15 cellular contexts compared by ENCODE assay signal in the genomic region with DNA sequence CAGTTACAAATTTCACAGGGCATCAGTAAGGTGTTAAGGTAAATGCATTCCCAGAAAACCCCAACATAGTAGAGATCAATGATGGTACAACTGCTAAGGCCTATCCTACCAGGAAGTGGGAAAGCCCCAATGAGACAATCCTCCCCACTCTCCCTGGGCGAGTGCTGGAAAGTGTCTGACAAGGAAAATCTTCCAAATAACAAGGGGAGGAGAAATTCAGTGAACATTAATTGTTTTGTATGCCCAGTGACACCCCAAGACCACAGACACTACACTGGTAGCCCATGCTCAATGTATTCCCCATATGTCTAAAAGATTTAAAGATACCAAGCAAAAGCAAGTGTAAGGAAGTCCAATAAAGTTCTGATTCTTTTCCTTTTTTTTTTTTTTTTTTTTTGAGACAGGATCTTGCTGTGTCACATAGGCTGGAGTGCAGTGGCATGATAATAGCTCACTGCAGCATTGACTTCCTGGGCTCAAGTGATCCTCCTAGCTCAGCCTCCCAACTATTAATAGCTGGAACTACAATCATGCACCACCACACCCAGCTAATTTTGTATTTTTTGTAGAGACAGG. TPM values are rescaled to one million over a fixed set of nuclear protein-coding genes. Genes with fewer than 3 reads are reported as not detected.
A peak's percentile ranks its signal among the peaks of the same experiment; 100 is the strongest.
DNase-seq lines count a peak whose midpoint lies in the region; ATAC-seq and TF ChIP-seq lines count a peak whose summit lies in the region.
"Had no signal": no experiment of that assay in that cellular context is flagged by ENCODE, and none has a peak within 500 bp of the region (broad histone marks: within the 10 kb centered on the region; RNA-seq: fewer than 3 reads in every experiment).

No MANE protein-coding gene starts in this region.

- H3K27ac ChIP-seq in BLaER1 treated with 17β-estradiol and CSF1 and Interleukin-3, amounts not matched to agents 10 nM and 100 nM = peak overlapping the region in 9 of 11 experiments; percentile 35 to 63 (median 50); a peak in 16 of 22 replicates
- H3K27ac ChIP-seq in mesenchymal stem cell (ENCODE audit: low read length, poor library complexity, severe bottlenecking) (peak overlapping the region; percentile 54), tibial artery (no peak overlapping the region)
- H3K27ac ChIP-seq: right lobe of liver had no signal

- H3K36me3 ChIP-seq in BLaER1 treated with 17β-estradiol and CSF1 and Interleukin-3, amounts not matched to agents 10 nM and 100 nM = peaks cover 0 to 9% (median 0%) of the 10 kb centered on the region in 11 experiments; a peak in 1 of 22 replicates
- H3K36me3 ChIP-seq in mesenchymal stem cell (ENCODE audit: control insufficient read depth in 1 of 2, insufficient read depth in 2 of 2, low read depth in 1 of 2, low read length in 2 of 2) (peaks cover 0 to 11% of the 10 kb centered on the region in 2 experiments), tibial artery (no peaks in the 10 kb centered on the region)
- H3K36me3 ChIP-seq: right lobe of liver had no signal

- H3K4me3 Mint-ChIP-seq in activated T-helper 2 cell treated with anti-CD3 and anti-CD28 coated beads, Interferon-gamma antibody, Interleukin-2, Interleukin-4, amounts not matched to agents 10 μg/mL and 5 μg/mL and 100 μg/mL, durations not matched to agents 14 hours and 24 hours and 36 hours (ENCODE audit: low read depth) = no peak overlapping the region

- no peak overlapping the region for H2BK120ac ChIP-seq in mesenchymal stem cell (ENCODE audit: low read depth, low read length)

- H3K79me1 ChIP-seq in mesenchymal stem cell (replicated peaks; ENCODE audit: low read length, poor library complexity, severe bottlenecking) = peaks cover 8% of the 10 kb centered on the region

- H3K23ac ChIP-seq in mesenchymal stem cell (ENCODE audit: low read length in 2 of 2) = no peak overlapping the region

- H2BK15ac ChIP-seq in mesenchymal stem cell (ENCODE audit: low read depth, poor library complexity, severe bottlenecking) = no peak overlapping the region

- no peak overlapping the region for H3K18ac ChIP-seq in mesenchymal stem cell (ENCODE audit: low read depth in 1 of 2, low read length in 2 of 2)

- no peak overlapping the region for H2BK5ac ChIP-seq in mesenchymal stem cell (ENCODE audit: low read depth, low read length, poor library complexity, severe bottlenecking)

- H4K20me1 ChIP-seq in BLaER1 treated with 17β-estradiol and CSF1 and Interleukin-3, amounts not matched to agents 10 nM and 100 nM = no peaks in the 10 kb centered on the region

- H4K91ac ChIP-seq in mesenchymal stem cell (ENCODE audit: low read length) = no peak overlapping the region

- DNase-seq in GM12865 (ENCODE audit: low read depth) = no peak
- no peak for DNase-seq in activated T-helper 2 cell treated with anti-CD3 and anti-CD28 coated beads, Interferon-gamma antibody, Interleukin-2, Interleukin-4, amounts not matched to agents 10 μg/mL and 5 μg/mL and 100 μg/mL, durations not matched to agents 14 hours and 24 hours and 36 hours (ENCODE audit: low spot score)
- DNase-seq in mesenchymal stem cell = no peak
- DNase-seq in posterior cingulate gyrus = no peak
- DNase-seq in tibial artery = no peak
- DNase-seq: activated CD4-positive, alpha-beta T cell treated with anti-CD3 and anti-CD28 coated beads, Interleukin-2, amount 50 U/mL, for 1 hour; foreskin melanocyte; NCI-H1092; NCI-H2081 treated with DMSO at 0.1 percent for 48 hours; NCI-H524; right lobe of liver; substantia nigra; T1000 had no signal

- peak overlapping the region; percentile 71 for H2AK5ac ChIP-seq in mesenchymal stem cell (ENCODE audit: low read length, severe bottlenecking)

- peaks cover 22 to 32% (median 25%) of the 10 kb centered on the region in 10 experiments for H3K4me1 ChIP-seq in BLaER1 treated with 17β-estradiol and CSF1 and Interleukin-3, amounts not matched to agents 10 nM and 100 nM
- H3K4me1 ChIP-seq in mesenchymal stem cell (ENCODE audit: control insufficient read depth, insufficient read depth, low read depth, low read length) = peaks cover 7% of the 10 kb centered on the region
- H3K4me1 ChIP-seq in tibial artery = no peaks in the 10 kb centered on the region
- H3K4me1 ChIP-seq: right lobe of liver had no signal

- no peak overlapping the region for H3K14ac ChIP-seq in mesenchymal stem cell (ENCODE audit: low read length in 2 of 2)

- H3K9ac ChIP-seq in BLaER1 treated with 17β-estradiol and CSF1 and Interleukin-3, amounts not matched to agents 10 nM and 100 nM = peak overlapping the region in 2 of 11 experiments; percentile 24 to 34; a peak in 2 of 22 replicates
- H3K9ac ChIP-seq in mesenchymal stem cell (ENCODE audit: low read length) = no peak overlapping the region

- no peaks in the 10 kb centered on the region for H3K9me3 ChIP-seq in BLaER1 treated with 17β-estradiol and CSF1 and Interleukin-3, amounts not matched to agents 10 nM and 100 nM (replicated peaks in 1 of 11)
- H3K9me3 ChIP-seq in mesenchymal stem cell (ENCODE audit: control insufficient read depth, low read length) (peaks cover 11% of the 10 kb centered on the region), tibial artery (no peaks in the 10 kb centered on the region)
- H3K9me3 ChIP-seq: right lobe of liver had no signal

- no peaks in the 10 kb centered on the region for H3K27me3 ChIP-seq in BLaER1 treated with 17β-estradiol and CSF1 and Interleukin-3, amounts not matched to agents 10 nM and 100 nM
- H3K27me3 ChIP-seq in mesenchymal stem cell (ENCODE audit: control insufficient read depth in 1 of 2, insufficient read depth in 1 of 2, low read length in 2 of 2) (no peaks in the 10 kb centered on the region), tibial artery (no peaks in the 10 kb centered on the region)
- H3K27me3 ChIP-seq: right lobe of liver had no signal

- no peak overlapping the region for H2BK12ac ChIP-seq in mesenchymal stem cell (ENCODE audit: low read length in 2 of 2)

- no peak overlapping the region for H3K4ac ChIP-seq in mesenchymal stem cell (ENCODE audit: low read depth in 1 of 2, low read length in 2 of 2)

- WGBS in mesenchymal stem cell = no CpG with 5 or more reads among the region's 1 CpG

- H3K4me1 Mint-ChIP-seq in activated T-helper 2 cell treated with anti-CD3 and anti-CD28 coated beads, Interferon-gamma antibody, Interleukin-2, Interleukin-4, amounts not matched to agents 10 μg/mL and 5 μg/mL and 100 μg/mL, durations not matched to agents 14 hours and 24 hours and 36 hours (ENCODE audit: low read depth) = peaks cover 21% of the 10 kb centered on the region

- H3K36me3 Mint-ChIP-seq in activated T-helper 2 cell treated with anti-CD3 and anti-CD28 coated beads, Interferon-gamma antibody, Interleukin-2, Interleukin-4, amounts not matched to agents 10 μg/mL and 5 μg/mL and 100 μg/mL, durations not matched to agents 14 hours and 24 hours and 36 hours (ENCODE audit: low read depth) = peaks cover 3% of the 10 kb centered on the region

- no peak overlapping the region for H4K8ac ChIP-seq in mesenchymal stem cell (ENCODE audit: low read length)

- H3K9me3 Mint-ChIP-seq in activated T-helper 2 cell treated with anti-CD3 and anti-CD28 coated beads, Interferon-gamma antibody, Interleukin-2, Interleukin-4, amounts not matched to agents 10 μg/mL and 5 μg/mL and 100 μg/mL, durations not matched to agents 14 hours and 24 hours and 36 hours = no peaks in the 10 kb centered on the region

- peak overlapping the region; percentile 72 for H3K27ac Mint-ChIP-seq in activated T-helper 2 cell treated with anti-CD3 and anti-CD28 coated beads, Interferon-gamma antibody, Interleukin-2, Interleukin-4, amounts not matched to agents 10 μg/mL and 5 μg/mL and 100 μg/mL, durations not matched to agents 14 hours and 24 hours and 36 hours

- H2AFZ ChIP-seq in mesenchymal stem cell (ENCODE audit: low read depth, low read length) = no peak overlapping the region

- H3K4me3 ChIP-seq in BLaER1 treated with 17β-estradiol and CSF1 and Interleukin-3, amounts not matched to agents 10 nM and 100 nM = no peak overlapping the region
- H3K4me3 ChIP-seq in GM12865 (ENCODE audit: low read depth, low read length) (peak overlapping the region; percentile 53), mesenchymal stem cell (ENCODE audit: insufficient read depth in 1 of 2, low read depth in 1 of 2, low read length in 2 of 2) (no peak overlapping the region), tibial artery (no peak overlapping the region)
- H3K4me3 ChIP-seq: right lobe of liver had no signal

- peaks cover 8% of the 10 kb centered on the region for H3K27me3 Mint-ChIP-seq in activated T-helper 2 cell treated with anti-CD3 and anti-CD28 coated beads, Interferon-gamma antibody, Interleukin-2, Interleukin-4, amounts not matched to agents 10 μg/mL and 5 μg/mL and 100 μg/mL, durations not matched to agents 14 hours and 24 hours and 36 hours (ENCODE audit: low read depth)

- H3K4me2 ChIP-seq in BLaER1 treated with 17β-estradiol and CSF1 and Interleukin-3, amounts not matched to agents 10 nM and 100 nM = peak overlapping the region; percentile 64 to 80 (median 73)
- no peak overlapping the region for H3K4me2 ChIP-seq in mesenchymal stem cell (ENCODE audit: low read length, poor library complexity, severe bottlenecking)

- ATAC-seq in GM21825 (IDR thresholded peaks at IDR 0.05; ENCODE audit: unreplicated experiment) = no peak

- TF ChIP-seq CTCF in GM12865 (IDR thresholded peaks at IDR 0.05; ENCODE audit: insufficient read depth, low read depth, low read length, missing control alignments) = no peak
- TF ChIP-seq CTCF in tibial artery (IDR thresholded peaks at IDR 0.05) = no peak

- intact Hi-C loops in activated T-helper 2 cell treated with anti-CD3 and anti-CD28 coated beads, Interferon-gamma antibody, Interleukin-2, Interleukin-4, amounts not matched to agents 10 μg/mL and 5 μg/mL and 100 μg/mL, durations not matched to agents 14 hours and 24 hours and 36 hours (cut with micrococcal nuclease) = loop anchor here (1.0 to 5.0 kb wide), 7 partner anchors 9 to 433 kb away; a partner anchor contains a TSS
- intact Hi-C loops in posterior cingulate gyrus (cut with DNase I) (no loop called here), tibial artery (cut with DNase I; ENCODE audit: low total_unique reads) (no loop called here)

RNA-seq across cellular contexts. Expression of a gene that starts 24.7 kb away (rescaled TPM):
- 4.2 and 4.3 TPM in 2 replicates for total RNA-seq in activated T-helper 2 cell treated with anti-CD3 and anti-CD28 coated beads, Interferon-gamma antibody, Interleukin-2, Interleukin-4, amounts not matched to agents 10 μg/mL and 5 μg/mL and 100 μg/mL, durations not matched to agents 14 hours and 24 hours and 36 hours
- 8.3 TPM for polyA plus RNA-seq in mesenchymal stem cell (2013, experiment 1 of 2)
- 9.6 TPM for polyA plus RNA-seq in mesenchymal stem cell (2013, experiment 2 of 2)

Comparison
In these comparisons a context has a peak if more than half of its experiments do, and no peak if none do; other contexts are left out.
1. H3K27ac ChIP-seq: peak in BLaER1 treated with 17β-estradiol and CSF1 and Interleukin-3, amounts not matched to agents 10 nM and 100 nM (9 of 11) and mesenchymal stem cell (single experiment); none in tibial artery (0 of 2).